Comparison of ENCODE assay signal across 1 cellular context in the genomic region with DNA sequence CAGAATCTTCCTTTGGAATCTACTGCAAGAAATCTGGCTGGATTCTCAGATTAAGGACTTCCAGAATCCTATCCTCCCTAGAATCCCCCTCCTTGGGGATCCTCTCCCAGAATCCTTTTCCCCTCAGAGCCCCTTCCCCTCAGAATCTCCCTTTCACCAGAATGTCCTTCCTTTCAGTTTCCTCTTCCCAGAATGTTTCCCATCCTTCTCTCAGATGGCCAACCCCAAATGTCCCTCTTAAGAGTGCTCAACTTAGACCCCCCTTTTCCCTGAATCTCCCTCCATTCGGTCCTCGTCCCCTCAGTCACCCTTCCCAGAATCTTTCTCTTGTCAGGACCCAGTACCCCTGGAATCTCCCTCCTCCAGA.
TF ChIP-seq lines count a peak whose summit lies in the region.

No MANE protein-coding gene starts in this region.

TF ChIP-seq in GM12878, 131 proteins besides CTCF, POLR2A, EP300 and RAD21:
- TF ChIP-seq, protein P1, sequence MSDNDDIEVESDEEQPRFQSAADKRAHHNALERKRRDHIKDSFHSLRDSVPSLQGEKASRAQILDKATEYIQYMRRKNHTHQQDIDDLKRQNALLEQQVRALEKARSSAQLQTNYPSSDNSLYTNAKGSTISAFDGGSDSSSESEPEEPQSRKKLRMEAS (IDR thresholded peaks at IDR 0.05; ENCODE audit: low read depth, low read length), result no peak
- no peak for TF ChIP-seq ZNF207 (IDR thresholded peaks at IDR 0.05; ENCODE audit: borderline replicate concordance)
- no peak for TF ChIP-seq PML (IDR thresholded peaks at IDR 0.05; ENCODE audit: low read length)
- peak in 1 of 2 experiments; percentile 48; a peak in 1 of 4 replicates for TF ChIP-seq IKZF2 (IDR thresholded peaks at IDR 0.05)
- TF ChIP-seq ZBED1 (IDR thresholded peaks at IDR 0.05; ENCODE audit: borderline replicate concordance), result 0 out of 2 replicates have a peak, but pooled peaks have one; percentile 9
- TF ChIP-seq YBX1 (IDR thresholded peaks at IDR 0.05), result no peak
- 0 out of 2 replicates have a peak, but pooled peaks have one; percentile 13 for TF ChIP-seq RAD51 (IDR thresholded peaks at IDR 0.05)
